38 cellular contexts compared by ENCODE assay signal in genomic region chr5:118903010-118903409, GRCh38.
"Had no signal": no experiment of that assay in that cellular context is flagged by ENCODE, and none has a peak within 500 bp of the region (broad histone marks: within the 10 kb centered on the region; RNA-seq: fewer than 3 reads in every experiment).

No MANE protein-coding gene starts in this region.

- H3K4me3 ChIP-seq: adrenal gland, Peyer's patch had no signal

- DNase-seq: activated B cell treated with CpG ODN at 0.5 μM for 24 hours; activated CD4-positive, alpha-beta memory T cell treated with anti-CD3 and anti-CD28 coated beads for 36 hours; activated CD4-positive, alpha-beta T cell treated with anti-CD3 and anti-CD28 coated beads for 4 hours; activated CD4-positive, alpha-beta T cell treated with anti-CD3 and anti-CD28 coated beads, Interleukin-2, amount 50 U/mL, for 1 hour; activated CD4-positive, CD25-positive, alpha-beta regulatory T cell treated with anti-CD3 and anti-CD28 coated beads, Interleukin-2, amount 50 U/mL, for 72 hours; activated CD8-positive, alpha-beta memory T cell treated with anti-CD3 and anti-CD28 coated beads, Interleukin-2, amount 50 U/mL, for 4 hours; activated gamma-delta T cell treated with Interleukin-2 at 50 U/mL for 16 hours; activated naive CD4-positive, alpha-beta T cell treated with anti-CD3 and anti-CD28 coated beads for 36 hours; activated T-cell treated with anti-CD3 and anti-CD28 coated beads for 4 hours; activated T-cell treated with anti-CD3 and anti-CD28 coated beads, Interleukin-2, amount 50 U/mL, for 4 hours; adrenal gland; caudate nucleus; cerebellar nuclear complex; Kasumi-1; KG1; MM.1S; MV-4-11; NCI-H1092; NCI-H1436 treated with DMSO at 0.1 percent for 48 hours; NCI-H1930; NCI-H2081 treated with DMSO at 0.1 percent for 48 hours; NCI-H446; NCI-H510A treated with DMSO at 0.1 percent for 48 hours; NCI-H526 treated with DMSO at 0.1 percent for 48 hours; NCI-H774; PC-3; Peyer's patch; SIG-M5; SW 1271; T-helper 1 cell; T-helper 2 cell; T-helper 9 cell had no signal

- H3K9me3 ChIP-seq: adrenal gland, Peyer's patch had no signal

- H3K36me3 ChIP-seq: adrenal gland, Peyer's patch had no signal

- H3K27ac ChIP-seq: adrenal gland, Peyer's patch, RWPE1, VCaP had no signal

- ATAC-seq: activated naive CD4-positive, alpha-beta T cell treated with anti-CD3 and anti-CD28 coated beads, Interleukin-2, amount 50 U/mL, for 72 hours; activated T-cell treated with anti-CD3 and anti-CD28 coated beads, Interleukin-2, amount 50 U/mL, for 4 hours; PC-3; Right ventricle myocardium inferior had no signal

- FAIRE-seq: astrocyte, bronchial epithelial cell had no signal
